ENCODE assay signal across 17 cellular contexts in the genomic region with DNA sequence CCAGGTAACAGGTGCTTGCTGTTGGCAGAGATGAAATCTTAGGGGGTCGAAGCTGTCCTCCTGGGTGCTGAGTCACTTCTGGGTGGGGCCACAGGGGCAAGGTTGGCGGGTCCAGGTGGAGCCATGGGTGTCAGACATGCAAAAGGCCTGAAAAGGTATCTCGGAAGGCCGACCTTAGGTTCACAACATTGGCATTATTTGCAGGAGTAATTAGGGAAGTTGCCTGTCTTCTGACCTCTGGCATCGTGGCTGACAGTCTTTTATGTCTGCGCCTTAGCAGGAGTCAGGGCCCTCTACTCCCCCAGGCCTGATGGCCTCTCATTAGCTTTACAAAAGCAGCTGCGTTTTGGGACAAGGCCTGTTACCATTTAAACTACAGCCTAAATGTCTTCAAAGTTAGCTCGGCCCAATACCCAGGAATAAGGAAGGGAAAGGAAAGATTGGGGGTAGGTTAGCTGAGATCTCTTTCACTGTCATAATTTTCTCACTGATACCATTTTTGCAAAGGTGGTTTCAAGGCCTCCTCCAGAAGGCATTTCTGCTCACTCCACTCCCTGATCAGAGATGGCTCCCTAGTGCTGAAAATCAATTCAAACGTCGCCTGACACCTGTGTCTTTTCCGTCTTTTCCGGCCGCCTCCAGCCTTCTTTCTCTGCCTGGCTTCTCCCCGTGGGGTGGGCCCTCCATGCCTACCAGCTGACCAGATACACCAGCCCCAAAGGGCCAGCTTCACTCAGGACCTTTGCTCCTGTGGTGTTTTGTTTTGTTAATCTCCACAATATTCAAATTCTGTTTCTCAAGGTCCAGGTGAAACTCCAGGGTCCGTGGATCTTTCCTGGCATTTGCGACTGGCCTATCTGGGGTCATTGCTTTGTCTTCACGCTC.
A peak's percentile ranks its signal among the peaks of the same experiment; 100 is the strongest.
DNase-seq lines count a peak whose midpoint lies in the region; TF ChIP-seq lines count a peak whose summit lies in the region.
"Had no signal": no experiment of that assay in that cellular context is flagged by ENCODE, and none has a peak within 500 bp of the region (broad histone marks: within the 10 kb centered on the region; RNA-seq: fewer than 3 reads in every experiment).

No MANE protein-coding gene starts in this region.

- DNase-seq in H7 (peak; percentile 57), WERI-Rb-1 (no peak), occipital lobe (lab: John Stamatoyannopoulos, UW) (no peak), LoVo (ENCODE audit: low spot score) (no peak)
- no peak for DNase-seq in activated naive CD4-positive, alpha-beta T cell treated with anti-CD3 and anti-CD28 coated beads, Interleukin-2, amount 50 U/mL, for 16 hours
- DNase-seq: activated CD4-positive, alpha-beta T cell treated with anti-CD3 and anti-CD28 coated beads, Interleukin-2, amount 10 ng/mL, durations not matched to agents 7 days and 5 days; activated naive CD8-positive, alpha-beta T cell treated with anti-CD3 and anti-CD28 coated beads for 36 hours; effector CD4-positive, alpha-beta T cell; foreskin keratinocyte; IMR-90; NCI-H1417 treated with DMSO at 0.1 percent for 48 hours; stomach; upper lobe of right lung had no signal

- peaks cover 40 to 65% (median 56%) of the 10 kb centered on the region in 4 donors for H3K4me1 ChIP-seq in liver (ENCODE audit: control insufficient read depth in 4 of 4, insufficient read depth in 4 of 4, low read length in 3 of 4)
- H3K4me1 ChIP-seq in skeletal muscle tissue (ENCODE audit: control insufficient read depth in 3 of 3, insufficient read depth in 3 of 3, low read length in 3 of 3): peaks cover 60 to 84% (median 77%) of the 10 kb centered on the region in 3 donors
- H3K4me1 ChIP-seq: foreskin keratinocyte, upper lobe of right lung had no signal

- H3K9me3 ChIP-seq in WERI-Rb-1 (ENCODE audit: severe bottlenecking): no peaks in the 10 kb centered on the region
- no peaks in the 10 kb centered on the region for H3K9me3 ChIP-seq in liver (ENCODE audit: control insufficient read depth in 4 of 4, low read length in 3 of 4)
- no peaks in the 10 kb centered on the region for H3K9me3 ChIP-seq in skeletal muscle tissue (ENCODE audit: control insufficient read depth in 3 of 3, low read length in 3 of 3)
- H3K9me3 ChIP-seq: stomach, upper lobe of right lung had no signal

- H3K27ac ChIP-seq in WERI-Rb-1 (peak overlapping the region; percentile 5), liver (ENCODE audit: low read depth in 1 of 2, low read length in 2 of 2) (peak overlapping the region; percentile 94), skeletal muscle tissue (ENCODE audit: low read depth, low read length) (peak overlapping the region; percentile 91)
- H3K27ac ChIP-seq: foreskin keratinocyte, upper lobe of right lung had no signal

- H3K36me3 ChIP-seq in H7 (replicated peaks; ENCODE audit: control insufficient read depth, insufficient read depth, low read length) (no peaks in the 10 kb centered on the region), WERI-Rb-1 (no peaks in the 10 kb centered on the region), liver (ENCODE audit: control insufficient read depth in 4 of 4, insufficient read depth in 3 of 4, low read depth in 1 of 4, low read length in 3 of 4) (no peaks in the 10 kb centered on the region), skeletal muscle tissue (ENCODE audit: control insufficient read depth in 3 of 3, insufficient read depth in 3 of 3, low read length in 3 of 3) (no peaks in the 10 kb centered on the region)
- H3K36me3 ChIP-seq: stomach, upper lobe of right lung had no signal

- H3K4me3 ChIP-seq in H7 (ENCODE audit: insufficient read depth, low read depth, low read length) (no peak overlapping the region), WERI-Rb-1 (ENCODE audit: low read depth, low read length) (no peak overlapping the region), liver (ENCODE audit: low read depth in 1 of 3, low read length in 3 of 3) (peak overlapping the region in 2 of 3 donors; percentile 2 to 16), skeletal muscle tissue (ENCODE audit: low read length in 3 of 3) (no peak overlapping the region)
- H3K4me3 ChIP-seq: hepatocyte, lung, stomach, upper lobe of right lung had no signal

- H3K9ac ChIP-seq in liver (ENCODE audit: low read depth in 1 of 2, low read length in 2 of 2) (peak overlapping the region; percentile 29 to 70), skeletal muscle tissue (ENCODE audit: low read depth in 1 of 3, low read length in 3 of 3) (peak overlapping the region; percentile 35 to 58 (median 39))

- TF ChIP-seq RAD21 in liver (IDR thresholded peaks at IDR 0.05): peak; percentile 18 to 37

- TF ChIP-seq CTCF in WERI-Rb-1 (IDR thresholded peaks at IDR 0.05; ENCODE audit: low read depth, low read length) (no peak), liver (IDR thresholded peaks at IDR 0.05; ENCODE audit: low read depth, low read length, missing input control) (no peak)

- 48% methylated on average over 17 of the region's 17 CpGs for WGBS in liver

- H3K27me3 ChIP-seq in H7 (ENCODE audit: control insufficient read depth, insufficient read depth, low read length): no peaks in the 10 kb centered on the region; the same call in 1 of the 2 replicates
- no peaks in the 10 kb centered on the region for H3K27me3 ChIP-seq in WERI-Rb-1 (ENCODE audit: insufficient read depth, low read depth, severe bottlenecking)
- no peaks in the 10 kb centered on the region for H3K27me3 ChIP-seq in liver (ENCODE audit: control insufficient read depth in 4 of 4, insufficient read depth in 4 of 4, low read length in 3 of 4)
- H3K27me3 ChIP-seq in skeletal muscle tissue (ENCODE audit: control insufficient read depth in 3 of 3, insufficient read depth in 3 of 3, low read length in 3 of 3): no peaks in the 10 kb centered on the region
- H3K27me3 ChIP-seq: foreskin keratinocyte, hepatocyte, stomach, upper lobe of right lung had no signal

TF ChIP-seq in liver, 16 proteins besides CTCF, POLR2A, EP300 and RAD21:
- peak; percentile 42 for TF ChIP-seq FOXA2 (IDR thresholded peaks at IDR 0.05)
- TF ChIP-seq JUND (IDR thresholded peaks at IDR 0.05): peak; percentile 61 to 64
- no peak for TF ChIP-seq FOXA1 (IDR thresholded peaks at IDR 0.05)
- peak; percentile 15 for TF ChIP-seq NR2F2 (IDR thresholded peaks at IDR 0.05)
- peak; percentile 84 to 92 for TF ChIP-seq RXRA (IDR thresholded peaks at IDR 0.05)
- TF ChIP-seq SP1 (IDR thresholded peaks at IDR 0.05): peak; percentile 91
- TF ChIP-seq, protein P1, sequence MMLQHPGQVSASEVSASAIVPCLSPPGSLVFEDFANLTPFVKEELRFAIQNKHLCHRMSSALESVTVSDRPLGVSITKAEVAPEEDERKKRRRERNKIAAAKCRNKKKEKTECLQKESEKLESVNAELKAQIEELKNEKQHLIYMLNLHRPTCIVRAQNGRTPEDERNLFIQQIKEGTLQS (IDR thresholded peaks at IDR 0.05): no peak
- peak; percentile 96 to 97 for TF ChIP-seq HNF4A (conservative IDR thresholded peaks at IDR 0.05)
- TF ChIP-seq YY1 (IDR thresholded peaks at IDR 0.05): no peak
- TF ChIP-seq TAF1 (conservative IDR thresholded peaks at IDR 0.05): no peak
- TF ChIP-seq HNF4G (IDR thresholded peaks at IDR 0.05): peak; percentile 90
- TF ChIP-seq, protein P2, sequence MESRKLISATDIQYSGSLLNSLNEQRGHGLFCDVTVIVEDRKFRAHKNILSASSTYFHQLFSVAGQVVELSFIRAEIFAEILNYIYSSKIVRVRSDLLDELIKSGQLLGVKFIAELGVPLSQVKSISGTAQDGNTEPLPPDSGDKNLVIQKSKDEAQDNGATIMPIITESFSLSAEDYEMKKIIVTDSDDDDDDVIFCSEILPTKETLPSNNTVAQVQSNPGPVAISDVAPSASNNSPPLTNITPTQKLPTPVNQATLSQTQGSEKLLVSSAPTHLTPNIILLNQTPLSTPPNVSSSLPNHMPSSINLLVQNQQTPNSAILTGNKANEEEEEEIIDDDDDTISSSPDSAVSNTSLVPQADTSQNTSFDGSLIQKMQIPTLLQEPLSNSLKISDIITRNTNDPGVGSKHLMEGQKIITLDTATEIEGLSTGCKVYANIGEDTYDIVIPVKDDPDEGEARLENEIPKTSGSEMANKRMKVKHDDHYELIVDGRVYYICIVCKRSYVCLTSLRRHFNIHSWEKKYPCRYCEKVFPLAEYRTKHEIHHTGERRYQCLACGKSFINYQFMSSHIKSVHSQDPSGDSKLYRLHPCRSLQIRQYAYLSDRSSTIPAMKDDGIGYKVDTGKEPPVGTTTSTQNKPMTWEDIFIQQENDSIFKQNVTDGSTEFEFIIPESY (IDR thresholded peaks at IDR 0.05): no peak
- TF ChIP-seq, protein P3, sequence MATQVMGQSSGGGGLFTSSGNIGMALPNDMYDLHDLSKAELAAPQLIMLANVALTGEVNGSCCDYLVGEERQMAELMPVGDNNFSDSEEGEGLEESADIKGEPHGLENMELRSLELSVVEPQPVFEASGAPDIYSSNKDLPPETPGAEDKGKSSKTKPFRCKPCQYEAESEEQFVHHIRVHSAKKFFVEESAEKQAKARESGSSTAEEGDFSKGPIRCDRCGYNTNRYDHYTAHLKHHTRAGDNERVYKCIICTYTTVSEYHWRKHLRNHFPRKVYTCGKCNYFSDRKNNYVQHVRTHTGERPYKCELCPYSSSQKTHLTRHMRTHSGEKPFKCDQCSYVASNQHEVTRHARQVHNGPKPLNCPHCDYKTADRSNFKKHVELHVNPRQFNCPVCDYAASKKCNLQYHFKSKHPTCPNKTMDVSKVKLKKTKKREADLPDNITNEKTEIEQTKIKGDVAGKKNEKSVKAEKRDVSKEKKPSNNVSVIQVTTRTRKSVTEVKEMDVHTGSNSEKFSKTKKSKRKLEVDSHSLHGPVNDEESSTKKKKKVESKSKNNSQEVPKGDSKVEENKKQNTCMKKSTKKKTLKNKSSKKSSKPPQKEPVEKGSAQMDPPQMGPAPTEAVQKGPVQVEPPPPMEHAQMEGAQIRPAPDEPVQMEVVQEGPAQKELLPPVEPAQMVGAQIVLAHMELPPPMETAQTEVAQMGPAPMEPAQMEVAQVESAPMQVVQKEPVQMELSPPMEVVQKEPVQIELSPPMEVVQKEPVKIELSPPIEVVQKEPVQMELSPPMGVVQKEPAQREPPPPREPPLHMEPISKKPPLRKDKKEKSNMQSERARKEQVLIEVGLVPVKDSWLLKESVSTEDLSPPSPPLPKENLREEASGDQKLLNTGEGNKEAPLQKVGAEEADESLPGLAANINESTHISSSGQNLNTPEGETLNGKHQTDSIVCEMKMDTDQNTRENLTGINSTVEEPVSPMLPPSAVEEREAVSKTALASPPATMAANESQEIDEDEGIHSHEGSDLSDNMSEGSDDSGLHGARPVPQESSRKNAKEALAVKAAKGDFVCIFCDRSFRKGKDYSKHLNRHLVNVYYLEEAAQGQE (IDR thresholded peaks at IDR 0.05): no peak
- TF ChIP-seq, protein P4, sequence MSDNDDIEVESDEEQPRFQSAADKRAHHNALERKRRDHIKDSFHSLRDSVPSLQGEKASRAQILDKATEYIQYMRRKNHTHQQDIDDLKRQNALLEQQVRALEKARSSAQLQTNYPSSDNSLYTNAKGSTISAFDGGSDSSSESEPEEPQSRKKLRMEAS (IDR thresholded peaks at IDR 0.05): peak; percentile 25
- no peak for TF ChIP-seq EGR1 (IDR thresholded peaks at IDR 0.05; ENCODE audit: low read depth in 2 of 2)
- no peak for TF ChIP-seq GABPA (IDR thresholded peaks at IDR 0.05 in 1 of 2, conservative IDR thresholded peaks at IDR 0.05 in 1 of 2)

Comparison
In these comparisons a context has a peak if more than half of its experiments do, and no peak if none do; other contexts are left out.
1. H3K4me3 ChIP-seq: peak in liver (2 of 3); none in H7 (single experiment), WERI-Rb-1 (single experiment) and skeletal muscle tissue (0 of 3).
2. H3K27ac ChIP-seq: peak in every context shown above with its lines; median percentile 94 in liver; 91 in skeletal muscle tissue; 5 in WERI-Rb-1.